8 cellular contexts compared by ENCODE assay signal in the genomic region with DNA sequence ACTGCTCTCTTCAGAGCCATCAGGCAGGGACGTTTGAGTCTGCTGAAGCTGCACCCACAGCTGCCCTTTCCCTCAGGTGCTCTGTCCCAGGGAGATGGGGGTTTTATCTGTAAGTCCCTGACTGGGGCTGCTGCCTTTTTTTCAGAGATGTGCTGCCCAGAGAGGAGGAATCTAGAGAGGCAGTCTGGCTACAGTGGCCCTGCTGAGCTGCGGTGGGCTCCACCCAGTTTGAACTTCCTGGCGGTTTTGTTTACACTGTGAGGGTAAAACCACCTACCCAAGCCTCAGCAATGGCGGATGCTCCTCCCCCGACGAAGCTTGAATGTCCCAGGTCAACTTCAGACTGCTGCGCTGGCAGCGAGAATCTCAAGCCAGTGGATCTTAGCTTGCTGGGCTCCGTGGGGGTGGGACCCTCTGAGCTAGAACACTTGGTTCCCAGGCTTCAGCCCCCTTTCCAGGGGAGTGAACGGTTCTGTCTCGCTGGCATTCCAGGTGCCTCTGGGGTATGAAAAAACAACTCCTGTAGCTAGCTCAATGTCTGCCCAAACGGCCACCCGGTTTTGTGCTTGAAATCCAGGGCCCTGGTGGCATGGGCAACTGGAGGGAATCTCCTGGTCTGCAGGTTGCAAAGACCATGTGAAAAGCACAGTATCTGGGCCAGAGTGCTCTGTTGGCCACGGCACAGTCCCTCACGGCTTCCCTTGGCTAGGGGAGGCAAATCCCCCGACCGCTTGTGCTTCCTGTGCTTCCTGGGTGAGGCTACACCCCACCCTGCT. TPM values are rescaled to one million over a fixed set of nuclear protein-coding genes. Genes with fewer than 3 reads are reported as not detected.
DNase-seq lines count a peak whose midpoint lies in the region; ATAC-seq and TF ChIP-seq lines count a peak whose summit lies in the region.

No MANE protein-coding gene starts in this region.

- TF ChIP-seq CTCF in dorsolateral prefrontal cortex (IDR thresholded peaks at IDR 0.05 in 54 of 56, conservative IDR thresholded peaks at IDR 0.05 in 2 of 56; ENCODE audit: low read depth in 1 of 56, partially characterized antibody in 56 of 56): no peak

- peak; percentile 84 to 89 (median 87) for DNase-seq in CD4-positive, alpha-beta memory T cell
- peak; percentile 65 for DNase-seq in OCI-M2 (lab: John Stamatoyannopoulos, UW; ENCODE audit: unreplicated experiment)
- peak; percentile 76 for DNase-seq in activated T-helper 1 cell treated with Interleukin-2 at 50 U/mL for 16 hours (ENCODE audit: low read depth)
- no peak for DNase-seq in NCI-H2081 (lab: John Stamatoyannopoulos, UW)
- DNase-seq in dorsolateral prefrontal cortex: no peak
- no peak for DNase-seq in NCI-H345 treated with DMSO at 0.1 percent for 48 hours (lab: John Stamatoyannopoulos, UW; ENCODE audit: unreplicated experiment)

- peaks cover 0 to 69% (median 56%) of the 10 kb centered on the region in 8 donors for H3K9me3 Mint-ChIP-seq in CD4-positive, alpha-beta memory T cell

- H3K27ac Mint-ChIP-seq in CD4-positive, alpha-beta memory T cell: peak overlapping the region; percentile 91 to 95 (median 94)

- no peak for ATAC-seq in GM19324 (IDR thresholded peaks at IDR 0.05; ENCODE audit: low FRiP score, unreplicated experiment)

- no peaks in the 10 kb centered on the region for H3K27me3 Mint-ChIP-seq in CD4-positive, alpha-beta memory T cell

- H3K4me1 Mint-ChIP-seq in CD4-positive, alpha-beta memory T cell: peaks cover 22 to 52% (median 38%) of the 10 kb centered on the region in 4 donors

- H3K27me3 ChIP-seq in CD4-positive, alpha-beta memory T cell (ENCODE audit: insufficient read depth, low read length): no peaks in the 10 kb centered on the region
- H3K27me3 ChIP-seq in dorsolateral prefrontal cortex: no peaks in the 10 kb centered on the region

- peak overlapping the region; percentile 58 for H3K27ac ChIP-seq in CD4-positive, alpha-beta memory T cell (ENCODE audit: low read depth, low read length)
- H3K27ac ChIP-seq in skin epidermis (peak overlapping the region in 12 of 21 experiments; percentile 36 to 85 (median 59)), dorsolateral prefrontal cortex (no peak overlapping the region)

- peaks cover 0 to 5% of the 10 kb centered on the region in 2 donors for H3K9me3 ChIP-seq in CD4-positive, alpha-beta memory T cell (ENCODE audit: control insufficient read depth in 1 of 2, low read length in 2 of 2)

- POLR2A ChIA-PET in CD4-positive, alpha-beta memory T cell (lab: Charles Lee; ENCODE audit: partially characterized antibody): interaction anchor here (0.8 to 4.0 kb wide), 32 partner anchors 8 to 230 kb away, joined by 3 to 136 read pairs (median 5); a partner anchor contains a TSS

- no peaks in the 10 kb centered on the region for H3K36me3 ChIP-seq in CD4-positive, alpha-beta memory T cell (ENCODE audit: insufficient read depth, low read length)

- H3K4me3 Mint-ChIP-seq in CD4-positive, alpha-beta memory T cell: peak overlapping the region; percentile 58 to 86 (median 77)

- CTCF ChIA-PET in CD4-positive, alpha-beta memory T cell (lab: Charles Lee; ENCODE audit: partially characterized antibody): interaction anchor here (0.7 to 7.3 kb wide), 14 partner anchors 11 to 230 kb away, joined by 3 to 67 read pairs (median 4); a partner anchor contains a TSS

- peaks cover 33 to 35% of the 10 kb centered on the region in 2 donors for H3K36me3 Mint-ChIP-seq in CD4-positive, alpha-beta memory T cell

- peak overlapping the region; percentile 50 to 66 for H3K4me3 ChIP-seq in CD4-positive, alpha-beta memory T cell (ENCODE audit: low read length in 2 of 2)
- H3K4me3 ChIP-seq in skin epidermis: no peak overlapping the region
- no peak overlapping the region for H3K4me3 ChIP-seq in dorsolateral prefrontal cortex

- intact Hi-C loops in CD4-positive, alpha-beta memory T cell (cut with micrococcal nuclease): loop anchor here (1.0 kb wide), 1 partner anchor 22 kb away; no protein-coding TSS in a partner anchor
- intact Hi-C loops in dorsolateral prefrontal cortex (cut with DNase I): no loop called here

- peaks cover 32% of the 10 kb centered on the region for H3K4me1 ChIP-seq in CD4-positive, alpha-beta memory T cell (ENCODE audit: insufficient read depth, low read length)

RNA-seq across cellular contexts. Expression of a gene that starts 21.1 kb away (rescaled TPM):
- 100 to 1,000 TPM; 222 to 232 TPM for total RNA-seq in CD4-positive, alpha-beta memory T cell
- 100 to 1,000 TPM; 165 to 172 TPM for polyA plus RNA-seq in CD4-positive, alpha-beta memory T cell
- 100 to 1,000 TPM in 1 of 120 experiments, 10 to 100 TPM in 119; 30.8 to 105 (median 56.1) TPM for total RNA-seq in dorsolateral prefrontal cortex

Comparison
In these comparisons a context has a peak if more than half of its experiments do, and no peak if none do; other contexts are left out.
1. DNase-seq: peak in CD4-positive, alpha-beta memory T cell (5 of 5), OCI-M2 (single experiment) and activated T-helper 1 cell treated with Interleukin-2 at 50 U/mL for 16 hours (single experiment); none in NCI-H2081 (0 of 2), dorsolateral prefrontal cortex (0 of 10) and NCI-H345 treated with DMSO at 0.1 percent for 48 hours (single experiment).
2. H3K27ac ChIP-seq: peak in CD4-positive, alpha-beta memory T cell (single experiment) and skin epidermis (12 of 21); none in dorsolateral prefrontal cortex (0 of 59).
3. H3K4me3 ChIP-seq: peak in CD4-positive, alpha-beta memory T cell (2 of 2); none in skin epidermis (0 of 7) and dorsolateral prefrontal cortex (0 of 59).